In the genomic region with DNA sequence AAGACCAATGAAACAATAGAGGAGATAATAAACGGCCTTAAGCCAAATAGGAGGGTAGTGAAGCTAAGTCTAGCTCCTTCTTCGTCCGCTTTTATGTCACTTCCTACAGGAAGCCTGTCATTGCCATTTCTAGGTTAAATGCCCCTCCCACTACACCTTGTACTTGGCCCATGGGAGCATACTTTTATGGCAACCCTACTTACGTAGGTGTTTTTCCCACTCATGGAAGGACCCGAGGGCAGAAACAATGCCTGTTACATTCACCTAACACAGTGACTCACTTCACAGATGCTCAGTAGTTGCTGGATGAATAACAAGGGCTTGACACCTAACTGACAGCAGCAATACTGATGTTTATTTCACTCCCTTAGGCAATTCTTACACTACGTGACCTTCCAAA, we compare ENCODE assay signal across 16 cellular contexts. TPM values are rescaled to one million over a fixed set of nuclear protein-coding genes. Genes with fewer than 3 reads are reported as not detected.
A peak's percentile ranks its signal among the peaks of the same experiment; 100 is the strongest.
DNase-seq lines count a peak whose midpoint lies in the region; ATAC-seq and TF ChIP-seq lines count a peak whose summit lies in the region.
"Had no signal": no experiment of that assay in that cellular context is flagged by ENCODE, and none has a peak within 500 bp of the region (broad histone marks: within the 10 kb centered on the region; RNA-seq: fewer than 3 reads in every experiment).

No MANE protein-coding gene starts in this region.

- H3K36me3 ChIP-seq in esophagus squamous epithelium (no peaks in the 10 kb centered on the region), trophoblast cell (ENCODE audit: control insufficient read depth in 1 of 2, insufficient read depth in 2 of 2, low read length in 2 of 2) (no peaks in the 10 kb centered on the region), osteoblast (ENCODE audit: insufficient read depth, low read length) (no peaks in the 10 kb centered on the region)

- no peaks in the 10 kb centered on the region for H3K27me3 Mint-ChIP-seq in activated naive CD8-positive, alpha-beta T cell treated with anti-CD3 and anti-CD28 coated beads, Interleukin-2, amount 50 U/mL, for 24 hours
- no peaks in the 10 kb centered on the region for H3K27me3 Mint-ChIP-seq in activated CD8-positive, alpha-beta T cell treated with anti-CD3 and anti-CD28 coated beads for 36 hours
- H3K27me3 Mint-ChIP-seq: naive B cell; stimulated activated naive CD8-positive, alpha-beta T cell treated with anti-CD3 and anti-CD28 coated beads, Interleukin-15, Interleukin-2, amounts not matched to agents 100 ng/mL and 50 ng/mL, for 24 hours had no signal

- no peak overlapping the region for H3K4me3 Mint-ChIP-seq in activated naive CD8-positive, alpha-beta T cell treated with anti-CD3 and anti-CD28 coated beads, Interleukin-2, amount 50 U/mL, for 24 hours
- no peak overlapping the region for H3K4me3 Mint-ChIP-seq in activated CD8-positive, alpha-beta T cell treated with anti-CD3 and anti-CD28 coated beads for 36 hours
- H3K4me3 Mint-ChIP-seq: naive B cell; stimulated activated naive CD8-positive, alpha-beta T cell treated with anti-CD3 and anti-CD28 coated beads, Interleukin-15, Interleukin-2, amounts not matched to agents 100 ng/mL and 50 ng/mL, for 24 hours had no signal

- H2AFZ ChIP-seq in trophoblast cell (ENCODE audit: insufficient read depth, low read length, poor library complexity) (no peak overlapping the region), osteoblast (ENCODE audit: low read length) (no peak overlapping the region)

- intact Hi-C loops in esophagus squamous epithelium (cut with DNase I): no loop called here
- intact Hi-C loops in activated CD8-positive, alpha-beta T cell treated with anti-CD3 and anti-CD28 coated beads for 36 hours (cut with micrococcal nuclease): no loop called here

- H3K9ac ChIP-seq in trophoblast cell (ENCODE audit: low read length): no peak overlapping the region

- no peak for TF ChIP-seq POLR2A in esophagus squamous epithelium (IDR thresholded peaks at IDR 0.05)

- no peak for ATAC-seq in activated naive CD8-positive, alpha-beta T cell treated with anti-CD3 and anti-CD28 coated beads, Interleukin-2, amount 50 U/mL, for 24 hours
- ATAC-seq in HG03039 (IDR thresholded peaks at IDR 0.05; ENCODE audit: unreplicated experiment): no peak
- ATAC-seq in activated CD8-positive, alpha-beta T cell treated with anti-CD3 and anti-CD28 coated beads for 36 hours: no peak
- ATAC-seq: activated CD4-positive, CD25-positive, alpha-beta regulatory T cell treated with anti-CD3 and anti-CD28 coated beads, Interleukin-2, amount 50 U/mL, for 24 hours had no signal

- no peak overlapping the region for H3K27ac Mint-ChIP-seq in activated naive CD8-positive, alpha-beta T cell treated with anti-CD3 and anti-CD28 coated beads, Interleukin-2, amount 50 U/mL, for 24 hours
- no peak overlapping the region for H3K27ac Mint-ChIP-seq in activated CD8-positive, alpha-beta T cell treated with anti-CD3 and anti-CD28 coated beads for 36 hours
- H3K27ac Mint-ChIP-seq: stimulated activated naive CD8-positive, alpha-beta T cell treated with anti-CD3 and anti-CD28 coated beads, Interleukin-15, Interleukin-2, amounts not matched to agents 100 ng/mL and 50 ng/mL, for 24 hours had no signal

- H2BK5ac ChIP-seq in trophoblast cell (ENCODE audit: low read depth, low read length, poor library complexity): no peak overlapping the region

- no peak overlapping the region for H2BK120ac ChIP-seq in trophoblast cell (ENCODE audit: insufficient read depth, low read length, poor library complexity)

- no peaks in the 10 kb centered on the region for H3K9me3 ChIP-seq in esophagus squamous epithelium
- no peaks in the 10 kb centered on the region for H3K9me3 ChIP-seq in trophoblast cell (ENCODE audit: insufficient read depth, low read depth, low read length)
- H3K9me3 ChIP-seq in osteoblast (ENCODE audit: low read depth, low read length): no peaks in the 10 kb centered on the region

- no peak overlapping the region for H4K8ac ChIP-seq in trophoblast cell (ENCODE audit: low read depth, low read length)

- H2AK5ac ChIP-seq in trophoblast cell (ENCODE audit: low read length): no peak overlapping the region

- no peak overlapping the region for H3K4me2 ChIP-seq in trophoblast cell (ENCODE audit: low read length)
- H3K4me2 ChIP-seq in osteoblast (ENCODE audit: insufficient read depth, low read length): no peak overlapping the region

- TF ChIP-seq CTCF in RWPE1 (conservative IDR thresholded peaks at IDR 0.05; ENCODE audit: low read depth) (no peak), esophagus squamous epithelium (IDR thresholded peaks at IDR 0.05) (no peak), osteoblast (IDR thresholded peaks at IDR 0.05; ENCODE audit: extremely low read depth, low read depth, low read length) (no peak)
- TF ChIP-seq CTCF in activated CD8-positive, alpha-beta T cell treated with anti-CD3 and anti-CD28 coated beads for 36 hours (IDR thresholded peaks at IDR 0.05): no peak

- H3K18ac ChIP-seq in trophoblast cell (ENCODE audit: low read length): no peak overlapping the region

- H3K9me3 Mint-ChIP-seq in activated naive CD8-positive, alpha-beta T cell treated with anti-CD3 and anti-CD28 coated beads, Interleukin-2, amount 50 U/mL, for 24 hours: no peaks in the 10 kb centered on the region
- H3K9me3 Mint-ChIP-seq in activated CD8-positive, alpha-beta T cell treated with anti-CD3 and anti-CD28 coated beads for 36 hours: no peaks in the 10 kb centered on the region
- H3K9me3 Mint-ChIP-seq: naive B cell; stimulated activated naive CD8-positive, alpha-beta T cell treated with anti-CD3 and anti-CD28 coated beads, Interleukin-15, Interleukin-2, amounts not matched to agents 100 ng/mL and 50 ng/mL, for 24 hours had no signal

- no peaks in the 10 kb centered on the region for H3K36me3 Mint-ChIP-seq in activated naive CD8-positive, alpha-beta T cell treated with anti-CD3 and anti-CD28 coated beads, Interleukin-2, amount 50 U/mL, for 24 hours (ENCODE audit: low read depth)
- no peaks in the 10 kb centered on the region for H3K36me3 Mint-ChIP-seq in activated CD8-positive, alpha-beta T cell treated with anti-CD3 and anti-CD28 coated beads for 36 hours (ENCODE audit: low read depth)
- H3K36me3 Mint-ChIP-seq: naive B cell had no signal

- CTCF ChIA-PET in RWPE1 (lab: Yijun Ruan, JAX): no interaction called here
- CTCF ChIA-PET in activated CD8-positive, alpha-beta T cell treated with anti-CD3 and anti-CD28 coated beads for 36 hours (lab: Charles Lee): no interaction called here

- WGBS in esophagus squamous epithelium, 2 donors: 28 to 30% methylated on average over 6 of the region's 6 CpGs
- no CpG with 5 or more reads among the region's 6 CpGs for WGBS in trophoblast cell (ENCODE audit: extremely low coverage, insufficient coverage, insufficient read length)

- POLR2A ChIA-PET in RWPE1 (lab: Yijun Ruan, JAX; ENCODE audit: low non-redundant PET): no interaction called here
- POLR2A ChIA-PET in activated CD8-positive, alpha-beta T cell treated with anti-CD3 and anti-CD28 coated beads for 36 hours (lab: Charles Lee): interaction anchor here (1.0 kb wide), 1 partner anchor 21 kb away, joined by 3 read pairs; no protein-coding TSS in a partner anchor

- H3K4me1 Mint-ChIP-seq in activated naive CD8-positive, alpha-beta T cell treated with anti-CD3 and anti-CD28 coated beads, Interleukin-2, amount 50 U/mL, for 24 hours: no peaks in the 10 kb centered on the region
- no peaks in the 10 kb centered on the region for H3K4me1 Mint-ChIP-seq in activated CD8-positive, alpha-beta T cell treated with anti-CD3 and anti-CD28 coated beads for 36 hours (ENCODE audit: low read depth)
- H3K4me1 Mint-ChIP-seq: naive B cell had no signal

- peaks cover 0 to 5% (median 0%) of the 10 kb centered on the region in 4 donors for H3K27me3 ChIP-seq in esophagus squamous epithelium
- H3K27me3 ChIP-seq in trophoblast cell (ENCODE audit: insufficient read depth, low read length): no peaks in the 10 kb centered on the region
- H3K27me3 ChIP-seq in osteoblast (ENCODE audit: insufficient read depth, low read length): no peaks in the 10 kb centered on the region

- H3K27ac ChIP-seq in RWPE1 (no peak overlapping the region), esophagus squamous epithelium (peak overlapping the region in 3 of 4 donors; percentile 12 to 47 (median 38)), trophoblast cell (ENCODE audit: low read depth, low read length) (no peak overlapping the region), osteoblast (ENCODE audit: low read depth, low read length) (no peak overlapping the region)

- H3K4me1 ChIP-seq in esophagus squamous epithelium: peaks cover 0 to 23% (median 0%) of the 10 kb centered on the region in 3 donors
- H3K4me1 ChIP-seq in trophoblast cell (ENCODE audit: control insufficient read depth in 1 of 2, insufficient read depth in 2 of 2, low read length in 2 of 2): no peaks in the 10 kb centered on the region
- H3K4me1 ChIP-seq in osteoblast (ENCODE audit: insufficient read depth, low read length): peaks cover 5% of the 10 kb centered on the region

- no peak overlapping the region for H3K4ac ChIP-seq in trophoblast cell (ENCODE audit: low read depth, low read length)

- H3K4me3 ChIP-seq in esophagus squamous epithelium: no peak overlapping the region
- no peak overlapping the region for H3K4me3 ChIP-seq in trophoblast cell (ENCODE audit: low read depth, low read length)
- no peak overlapping the region for H3K4me3 ChIP-seq in osteoblast (ENCODE audit: insufficient read depth, low read length)

- H2BK12ac ChIP-seq in trophoblast cell (ENCODE audit: low read length): no peak overlapping the region

- H4K91ac ChIP-seq in trophoblast cell (ENCODE audit: low read depth, low read length): no peak overlapping the region

- H3K79me2 ChIP-seq in trophoblast cell (ENCODE audit: control insufficient read depth, insufficient read depth, low read length, poor library complexity) (no peaks in the 10 kb centered on the region), osteoblast (ENCODE audit: insufficient read depth, low read length) (no peaks in the 10 kb centered on the region)

- H3K23ac ChIP-seq in trophoblast cell (ENCODE audit: low read length): no peak overlapping the region

- H3K14ac ChIP-seq in trophoblast cell (ENCODE audit: low read length): no peak overlapping the region

- H3K79me1 ChIP-seq in trophoblast cell (ENCODE audit: low read length): no peaks in the 10 kb centered on the region

- no peaks in the 10 kb centered on the region for H4K20me1 ChIP-seq in osteoblast (ENCODE audit: insufficient read depth, low read length)

- H4K12ac ChIP-seq in trophoblast cell (ENCODE audit: low read depth, low read length): no peak overlapping the region

- peak; percentile 17 for DNase-seq in HT1080 (ENCODE audit: low read depth)
- peak; percentile 91 for DNase-seq in RWPE1 (ENCODE audit: low spot score)
- no peak for DNase-seq in esophagus squamous epithelium (lab: John Stamatoyannopoulos, UW)
- DNase-seq in trophoblast cell: peak; percentile 88 to 93
- no peak for DNase-seq in osteoblast (ENCODE audit: insufficient read length, low spot score, missing footprints)
- no peak for DNase-seq in activated naive CD8-positive, alpha-beta T cell treated with anti-CD3 and anti-CD28 coated beads, Interleukin-2, amount 50 U/mL, for 24 hours
- DNase-seq in activated CD8-positive, alpha-beta T cell treated with anti-CD3 and anti-CD28 coated beads for 36 hours: no peak
- DNase-seq: C1 segment of cervical spinal cord; KG1; naive B cell; NCI-H2029 treated with DMSO at 0.1 percent for 48 hours; NK-92 treated with Interleukin-12 subunit alpha and Interleukin-12 subunit beta, amount 100 ng/mL, for 24 hours; SW 1271 had no signal

RNA-seq across cellular contexts. Expression of a gene that starts 44.5 kb away (rescaled TPM):
- 19.3 and 20.3 TPM in 2 replicates for total RNA-seq in HT1080 (2014; rRNA removed; shearing (Covaris generic))
- 16.3 and 18.6 TPM in 2 replicates for polyA plus RNA-seq in HT1080 (2015; cell fraction: cytosol; rRNA removed)
- polyA plus RNA-seq in HT1080 (2015; cell fraction: nucleus; rRNA removed): 15.7 and 16.0 TPM in 2 replicates
- 1 to 10 TPM; 4.2 to 8.8 (median 6.7) TPM for total RNA-seq in esophagus squamous epithelium
- polyA plus RNA-seq in trophoblast cell (2013): 8.6 and 8.9 TPM in 2 replicates
- 7.6 and 9.4 TPM in 2 replicates for total RNA-seq in osteoblast
- 10 to 100 TPM; 16.3 to 18.0 TPM for total RNA-seq in activated CD8-positive, alpha-beta T cell treated with anti-CD3 and anti-CD28 coated beads for 36 hours

RNA-seq across cellular contexts. Expression of a gene that starts 44.6 kb away (rescaled TPM):
- total RNA-seq in HT1080 (2014; rRNA removed; shearing (Covaris generic)): 403 and 593 TPM in 2 replicates
- 762 and 818 TPM in 2 replicates for polyA plus RNA-seq in HT1080 (2015; cell fraction: cytosol; rRNA removed)
- 233 and 309 TPM in 2 replicates for polyA plus RNA-seq in HT1080 (2015; cell fraction: nucleus; rRNA removed)
- total RNA-seq in esophagus squamous epithelium (100 to 1,000 TPM; 125 to 487 (median 290) TPM), osteoblast (61.3 and 81.4 TPM in 2 replicates)
- 382 and 392 TPM in 2 replicates for polyA plus RNA-seq in trophoblast cell (2013)
- 100 to 1,000 TPM; 141 to 148 TPM for total RNA-seq in activated CD8-positive, alpha-beta T cell treated with anti-CD3 and anti-CD28 coated beads for 36 hours

RNA-seq across cellular contexts. Expression of a gene that starts 46.9 kb away (rescaled TPM):
- 15.7 and 17.9 TPM in 2 replicates for total RNA-seq in HT1080 (2014; rRNA removed; shearing (Covaris generic))
- polyA plus RNA-seq in HT1080 (2015; cell fraction: cytosol; rRNA removed): 15.2 and 20.8 TPM in 2 replicates
- polyA plus RNA-seq in HT1080 (2015; cell fraction: nucleus; rRNA removed): 17.9 and 26.7 TPM in 2 replicates
- total RNA-seq in esophagus squamous epithelium (10 to 100 TPM; 35.1 to 50.5 (median 39.9) TPM), osteoblast (59.0 and 60.4 TPM in 2 replicates)
- 15.6 and 15.9 TPM in 2 replicates for polyA plus RNA-seq in trophoblast cell (2013)
- 10 to 100 TPM; 23.7 to 30.2 TPM for total RNA-seq in activated CD8-positive, alpha-beta T cell treated with anti-CD3 and anti-CD28 coated beads for 36 hours

Comparison
In these comparisons a context has a peak if more than half of its experiments do, and no peak if none do; other contexts are left out.
1. DNase-seq: peak in HT1080 (single experiment), RWPE1 (single experiment) and trophoblast cell (2 of 2); none in esophagus squamous epithelium (single experiment), osteoblast (single experiment), activated naive CD8-positive, alpha-beta T cell treated with anti-CD3 and anti-CD28 coated beads, Interleukin-2, amount 50 U/mL, for 24 hours (single experiment) and activated CD8-positive, alpha-beta T cell treated with anti-CD3 and anti-CD28 coated beads for 36 hours (single experiment).
2. H3K27ac ChIP-seq: peak in esophagus squamous epithelium (3 of 4); none in RWPE1 (single experiment), trophoblast cell (single experiment) and osteoblast (single experiment).